8 cellular contexts compared by ENCODE assay signal in the genomic region with DNA sequence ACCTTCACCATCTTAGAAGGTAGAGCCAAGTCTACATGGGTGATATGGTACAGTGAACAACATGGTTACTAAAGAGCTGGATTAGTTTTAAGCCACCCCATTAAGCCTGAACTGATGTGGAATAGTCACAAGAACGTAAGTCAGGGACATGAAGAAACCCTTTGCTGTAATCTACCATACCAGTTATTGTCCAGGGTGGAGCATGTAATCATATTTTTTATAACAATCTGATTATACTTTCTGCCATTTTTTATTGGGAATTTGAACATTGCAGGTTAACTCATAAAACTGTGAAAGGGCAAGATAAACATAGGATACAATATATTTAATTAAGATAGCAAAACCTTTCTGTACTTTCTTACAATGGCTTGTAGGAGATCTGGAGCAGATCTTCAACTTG.
"Had no signal": no experiment of that assay in that cellular context is flagged by ENCODE, and none has a peak within 500 bp of the region (broad histone marks: within the 10 kb centered on the region; RNA-seq: fewer than 3 reads in every experiment).

No MANE protein-coding gene starts in this region.

- H3K4me3 Mint-ChIP-seq: GM23338, H9, IgD-negative memory B cell had no signal

- H3K27ac Mint-ChIP-seq: GM23338, H9, IgD-negative memory B cell had no signal

- H3K4me3 ChIP-seq: GM23338 had no signal

- H3K27ac ChIP-seq: HL-60, KMS-11 had no signal

- H3K4me1 Mint-ChIP-seq: GM23338, H9, IgD-negative memory B cell had no signal

- ATAC-seq: GM23338 had no signal

- FAIRE-seq: H1, H54 had no signal

- H3K4me2 ChIP-seq: GM23338, KMS-11 had no signal

- DNase-seq: H9, KBM-7 had no signal

- H3K9me3 Mint-ChIP-seq: GM23338, H9 had no signal
